Comparison of ENCODE assay signal across 24 cellular contexts in the genomic region with DNA sequence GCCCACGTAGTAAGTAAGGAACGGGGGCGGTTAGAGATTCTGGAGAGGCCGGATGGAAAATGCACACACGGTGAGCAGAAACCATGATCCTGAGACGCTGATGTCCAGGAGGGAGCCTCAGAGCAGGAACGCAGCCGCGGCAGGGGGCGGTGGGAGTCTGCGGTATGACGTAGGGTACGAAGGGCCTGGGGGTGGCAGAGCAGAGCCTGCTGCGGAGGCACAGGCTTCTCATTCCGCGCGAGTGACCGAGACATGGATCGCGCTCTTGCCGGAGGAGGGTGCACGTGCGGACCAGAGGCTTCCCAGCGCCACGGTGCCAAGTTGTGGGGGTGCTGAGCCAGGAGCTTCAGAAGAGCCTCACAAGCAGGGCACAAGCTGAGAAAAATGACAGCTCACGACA.
"Had no signal": no experiment of that assay in that cellular context is flagged by ENCODE, and none has a peak within 500 bp of the region (broad histone marks: within the 10 kb centered on the region; RNA-seq: fewer than 3 reads in every experiment).

No MANE protein-coding gene starts in this region.

- H3K9me3 Mint-ChIP-seq: activated CD4-positive, alpha-beta T cell treated with anti-CD3 and anti-CD28 coated beads, Interleukin-2, amount 10 ng/mL, durations not matched to agents 24 days and 14 days; activated naive CD4-positive, alpha-beta T cell treated with anti-CD3 and anti-CD28 coated beads, Interleukin-2, amount 10 ng/mL, durations not matched to agents 7 days and 5 days; activated naive CD8-positive, alpha-beta T cell treated with anti-CD3 and anti-CD28 coated beads, Interleukin-2, amount 50 U/mL, for 24 hours; activated T-cell treated with anti-CD3 and anti-CD28 coated beads, Interleukin-2, amount 50 U/mL, for 4 hours; central memory CD8-positive, alpha-beta T cell; immature natural killer cell; T-cell had no signal

- H3K4me3 Mint-ChIP-seq: activated CD4-positive, alpha-beta T cell treated with anti-CD3 and anti-CD28 coated beads, Interleukin-2, amount 10 ng/mL, durations not matched to agents 24 days and 14 days; activated CD8-positive, alpha-beta T cell treated with anti-CD3 and anti-CD28 coated beads, Interleukin-2, amount 10 ng/mL, durations not matched to agents 7 days and 5 days; activated naive CD4-positive, alpha-beta T cell treated with anti-CD3 and anti-CD28 coated beads, Interleukin-2, amount 10 ng/mL, durations not matched to agents 7 days and 5 days; activated naive CD8-positive, alpha-beta T cell treated with anti-CD3 and anti-CD28 coated beads, Interleukin-2, amount 50 U/mL, for 24 hours; activated T-cell treated with anti-CD3 and anti-CD28 coated beads, Interleukin-2, amount 50 U/mL, for 4 hours; central memory CD8-positive, alpha-beta T cell; immature natural killer cell; T-cell had no signal

- DNase-seq: activated CD4-positive, alpha-beta T cell treated with anti-CD3 and anti-CD28 coated beads, Interleukin-2, amount 10 ng/mL, durations not matched to agents 24 days and 14 days; activated CD4-positive, CD25-positive, alpha-beta regulatory T cell; activated CD8-positive, alpha-beta memory T cell treated with anti-CD3 and anti-CD28 coated beads, Interleukin-2, amount 50 U/mL, for 4 hours; activated CD8-positive, alpha-beta T cell treated with anti-CD3 and anti-CD28 coated beads, Interleukin-2, amount 10 ng/mL, durations not matched to agents 7 days and 5 days; activated naive CD4-positive, alpha-beta T cell treated with anti-CD3 and anti-CD28 coated beads, Interleukin-2, amount 10 ng/mL, durations not matched to agents 7 days and 5 days; activated naive CD8-positive, alpha-beta T cell treated with anti-CD3 and anti-CD28 coated beads, Interleukin-2, amount 50 U/mL, for 24 hours; activated T-cell treated with anti-CD3 and anti-CD28 coated beads, Interleukin-2, amount 50 U/mL, for 4 hours; aorta; brain microvascular endothelial cell; effector memory CD4-positive, alpha-beta T cell; foreskin keratinocyte; immature natural killer cell; kidney glomerular epithelial cell; left ventricle myocardium inferior; mammary epithelial cell; ovary; psoas muscle; right cardiac atrium; stimulated activated CD4-positive, alpha-beta T cell treated with anti-CD3 and anti-CD28 coated beads, Interleukin-2, amount 100 ng/mL, for 24 hours; stimulated activated naive CD8-positive, alpha-beta T cell treated with anti-CD3 and anti-CD28 coated beads, Interleukin-15, Interleukin-2, amounts not matched to agents 100 U/mL and 50 U/mL, for 24 hours; T-cell; transverse colon had no signal

- H3K27me3 Mint-ChIP-seq: activated CD4-positive, alpha-beta T cell treated with anti-CD3 and anti-CD28 coated beads, Interleukin-2, amount 10 ng/mL, durations not matched to agents 24 days and 14 days had no signal

- H3K9me3 ChIP-seq: left ventricle myocardium inferior, ovary, psoas muscle, transverse colon, vagina had no signal

- H3K36me3 Mint-ChIP-seq: activated naive CD4-positive, alpha-beta T cell treated with anti-CD3 and anti-CD28 coated beads, Interleukin-2, amount 10 ng/mL, durations not matched to agents 7 days and 5 days; immature natural killer cell; T-cell had no signal

- H3K27me3 ChIP-seq: brain microvascular endothelial cell, foreskin keratinocyte, ovary, transverse colon, vagina had no signal

- H3K27ac Mint-ChIP-seq: activated CD4-positive, alpha-beta T cell treated with anti-CD3 and anti-CD28 coated beads, Interleukin-2, amount 10 ng/mL, durations not matched to agents 24 days and 14 days; activated naive CD8-positive, alpha-beta T cell treated with anti-CD3 and anti-CD28 coated beads, Interleukin-2, amount 50 U/mL, for 24 hours; immature natural killer cell; T-cell had no signal

- ATAC-seq: activated CD8-positive, alpha-beta T cell treated with anti-CD3 and anti-CD28 coated beads, Interleukin-2, amount 10 ng/mL, durations not matched to agents 7 days and 5 days; activated naive CD8-positive, alpha-beta T cell treated with anti-CD3 and anti-CD28 coated beads, Interleukin-2, amount 50 U/mL, for 24 hours; activated T-cell treated with anti-CD3 and anti-CD28 coated beads, Interleukin-2, amount 50 U/mL, for 4 hours; foreskin keratinocyte; psoas muscle; right cardiac atrium; stimulated activated naive CD8-positive, alpha-beta T cell treated with anti-CD3 and anti-CD28 coated beads, Interleukin-15, Interleukin-2, amounts not matched to agents 100 U/mL and 50 U/mL, for 24 hours; T-cell had no signal

- H3K4me3 ChIP-seq: left ventricle myocardium inferior, ovary, psoas muscle, transverse colon, vagina had no signal

- H3K4me1 Mint-ChIP-seq: activated CD4-positive, alpha-beta T cell treated with anti-CD3 and anti-CD28 coated beads, Interleukin-2, amount 10 ng/mL, durations not matched to agents 24 days and 14 days; activated naive CD4-positive, alpha-beta T cell treated with anti-CD3 and anti-CD28 coated beads, Interleukin-2, amount 10 ng/mL, durations not matched to agents 7 days and 5 days; central memory CD8-positive, alpha-beta T cell; T-cell had no signal

- H3K36me3 ChIP-seq: brain microvascular endothelial cell, left ventricle myocardium inferior, ovary, transverse colon, vagina had no signal

- H3K4me1 ChIP-seq: foreskin keratinocyte, left ventricle myocardium inferior, psoas muscle, transverse colon, vagina had no signal

- H3K27ac ChIP-seq: brain microvascular endothelial cell, foreskin keratinocyte, left ventricle myocardium inferior, ovary, psoas muscle, transverse colon, vagina had no signal
